Comparison of ENCODE assay signal across 15 cellular contexts in genomic region chr1:10257851-10258250, GRCh38. TPM values are rescaled to one million over a fixed set of nuclear protein-coding genes. Genes with fewer than 3 reads are reported as not detected.
DNase-seq lines count a peak whose midpoint lies in the region; ATAC-seq and TF ChIP-seq lines count a peak whose summit lies in the region.
"Had no signal": no experiment of that assay in that cellular context is flagged by ENCODE, and none has a peak within 500 bp of the region (broad histone marks: within the 10 kb centered on the region; RNA-seq: fewer than 3 reads in every experiment).

No MANE protein-coding gene starts in this region.

- intact Hi-C loops in esophagus muscularis mucosa (cut with DNase I) (no loop called here), mucosa of descending colon (cut with DNase I, micrococcal nuclease) (no loop called here)

- no peaks in the 10 kb centered on the region for H3K36me3 Mint-ChIP-seq in natural killer cell treated with Interleukin-12 subunit alpha and Interleukin-12 subunit beta and Interleukin-15 and Interleukin-18, amount 100 ng/mL, for 72 hours

- 80% methylated on average over 4 of the region's 4 CpGs for WGBS in esophagus muscularis mucosa

- H3K9me3 ChIP-seq in esophagus muscularis mucosa (no peaks in the 10 kb centered on the region), mucosa of descending colon (no peaks in the 10 kb centered on the region)

- no peak for TF ChIP-seq POLR2A in esophagus muscularis mucosa (IDR thresholded peaks at IDR 0.05; ENCODE audit: low read depth)

- TF ChIP-seq CTCF in 22Rv1 (IDR thresholded peaks at IDR 0.05) (no peak), esophagus muscularis mucosa (IDR thresholded peaks at IDR 0.05) (no peak), mucosa of descending colon (IDR thresholded peaks at IDR 0.05) (no peak)

- H3K4me1 Mint-ChIP-seq in natural killer cell treated with Interleukin-12 subunit alpha and Interleukin-12 subunit beta and Interleukin-15 and Interleukin-18, amount 100 ng/mL, for 72 hours (ENCODE audit: low read depth in 2 of 2) = peaks cover 2 to 5% of the 10 kb centered on the region in 2 donors
- H3K4me1 Mint-ChIP-seq: IgD-negative memory B cell; stimulated activated memory B cell treated with anti-CD40 and anti-IgM and Interleukin-4, amounts not matched to agents 10 μg/mL and 1 μg/mL and 100 μg/mL, for 72 hours had no signal

- no peaks in the 10 kb centered on the region for H3K9me3 Mint-ChIP-seq in natural killer cell treated with Interleukin-12 subunit alpha and Interleukin-12 subunit beta and Interleukin-15 and Interleukin-18, amount 100 ng/mL, for 72 hours
- H3K9me3 Mint-ChIP-seq: IgD-negative memory B cell; stimulated activated memory B cell treated with anti-CD40 and anti-IgM and Interleukin-4, amounts not matched to agents 10 μg/mL and 1 μg/mL and 100 μg/mL, for 72 hours had no signal

- no peak overlapping the region for H3K27ac Mint-ChIP-seq in natural killer cell treated with Interleukin-12 subunit alpha and Interleukin-12 subunit beta and Interleukin-15 and Interleukin-18, amount 100 ng/mL, for 72 hours
- H3K27ac Mint-ChIP-seq: IgD-negative memory B cell; stimulated activated memory B cell treated with anti-CD40 and anti-IgM and Interleukin-4, amounts not matched to agents 10 μg/mL and 1 μg/mL and 100 μg/mL, for 72 hours had no signal

- no peak for TF ChIP-seq EP300 in esophagus muscularis mucosa (IDR thresholded peaks at IDR 0.05)

- H3K36me3 ChIP-seq in esophagus muscularis mucosa = peaks cover 7 to 65% (median 41%) of the 10 kb centered on the region in 4 donors
- H3K36me3 ChIP-seq in mucosa of descending colon (ENCODE audit: low read depth) = no peaks in the 10 kb centered on the region

- H3K4me1 ChIP-seq in esophagus muscularis mucosa (peaks cover 25 to 41% (median 39%) of the 10 kb centered on the region in 4 donors), mucosa of descending colon (ENCODE audit: low read depth) (peaks cover 14% of the 10 kb centered on the region)
- H3K4me1 ChIP-seq: parathyroid adenoma had no signal

- H3K4me3 ChIP-seq in esophagus muscularis mucosa = no peak overlapping the region
- H3K4me3 ChIP-seq in mucosa of descending colon = no peak overlapping the region

- H3K27me3 ChIP-seq in esophagus muscularis mucosa = no peaks in the 10 kb centered on the region

- no peak overlapping the region for H3K4me3 Mint-ChIP-seq in natural killer cell treated with Interleukin-12 subunit alpha and Interleukin-12 subunit beta and Interleukin-15 and Interleukin-18, amount 100 ng/mL, for 72 hours
- H3K4me3 Mint-ChIP-seq: IgD-negative memory B cell; stimulated activated memory B cell treated with anti-CD40 and anti-IgM and Interleukin-4, amounts not matched to agents 10 μg/mL and 1 μg/mL and 100 μg/mL, for 72 hours had no signal

- peak overlapping the region; percentile 33 for H3K27ac ChIP-seq in 22Rv1
- H3K27ac ChIP-seq in esophagus muscularis mucosa (replicated peaks in 1 of 4) = peak overlapping the region in 3 of 4 donors; percentile 5 to 31 (median 22)
- H3K27ac ChIP-seq: parathyroid adenoma had no signal

- H3K27me3 Mint-ChIP-seq in natural killer cell treated with Interleukin-12 subunit alpha and Interleukin-12 subunit beta and Interleukin-15 and Interleukin-18, amount 100 ng/mL, for 72 hours = no peaks in the 10 kb centered on the region
- H3K27me3 Mint-ChIP-seq: IgD-negative memory B cell; stimulated activated memory B cell treated with anti-CD40 and anti-IgM and Interleukin-4, amounts not matched to agents 10 μg/mL and 1 μg/mL and 100 μg/mL, for 72 hours had no signal

- DNase-seq in NCI-H69 (lab: John Stamatoyannopoulos, UW) = peak; percentile 3
- no peak for DNase-seq in esophagus muscularis mucosa (ENCODE audit: extremely low spot score)
- peak in 2 of 3 donors; percentile 27 to 44 for DNase-seq in mucosa of descending colon
- DNase-seq in DMS53 treated with DMSO at 0.1 percent for 48 hours (lab: John Stamatoyannopoulos, UW; ENCODE audit: unreplicated experiment) = no peak
- no peak for DNase-seq in natural killer cell treated with Interleukin-12 subunit alpha and Interleukin-12 subunit beta and Interleukin-15 and Interleukin-18, amount 100 ng/mL, for 72 hours (ENCODE audit: low spot score)
- no peak for DNase-seq in SIG-M5 treated with dmso at 0.1 percent for 504 hours (lab: John Stamatoyannopoulos, UW; ENCODE audit: unreplicated experiment)
- DNase-seq: activated CD8-positive, alpha-beta memory T cell treated with anti-CD3 and anti-CD28 coated beads, Interleukin-2, amount 50 U/mL, for 4 hours; activated naive CD4-positive, alpha-beta T cell; HCEC 1CT; SHP77 had no signal

- peak; percentile 78 for ATAC-seq in mucosa of descending colon
- ATAC-seq in GM21367 (IDR thresholded peaks at IDR 0.05; ENCODE audit: unreplicated experiment) = no peak
- no peak for ATAC-seq in natural killer cell treated with Interleukin-12 subunit alpha and Interleukin-12 subunit beta and Interleukin-15 and Interleukin-18, amount 100 ng/mL, for 72 hours
- ATAC-seq: stimulated activated memory B cell treated with anti-CD40 and anti-IgM and Interleukin-4, amounts not matched to agents 10 μg/mL and 1 μg/mL and 100 μg/mL, for 72 hours had no signal

RNA-seq across cellular contexts. Expression of gene KIF1B, which starts 47.5 kb away (rescaled TPM):
- total RNA-seq in esophagus muscularis mucosa (10 to 100 TPM; 53.0 to 78.2 (median 64.8) TPM), mucosa of descending colon (10 to 100 TPM; 35.6 to 62.2 (median 48.0) TPM)
- total RNA-seq in natural killer cell treated with Interleukin-12 subunit alpha and Interleukin-12 subunit beta and Interleukin-15 and Interleukin-18, amount 100 ng/mL, for 72 hours = 10 to 100 TPM in 1 of 2 donors, 1 to 10 TPM in 1; 9.9 to 32.2 TPM

Comparison
In these comparisons a context has a peak if more than half of its experiments do, and no peak if none do; other contexts are left out.
1. DNase-seq: peak in NCI-H69 (single experiment) and mucosa of descending colon (2 of 3); none in esophagus muscularis mucosa (single experiment), DMS53 treated with DMSO at 0.1 percent for 48 hours (single experiment), natural killer cell treated with Interleukin-12 subunit alpha and Interleukin-12 subunit beta and Interleukin-15 and Interleukin-18, amount 100 ng/mL, for 72 hours (single experiment) and SIG-M5 treated with dmso at 0.1 percent for 504 hours (single experiment).